ENCODE assay signal across 8 cellular contexts in the genomic region with DNA sequence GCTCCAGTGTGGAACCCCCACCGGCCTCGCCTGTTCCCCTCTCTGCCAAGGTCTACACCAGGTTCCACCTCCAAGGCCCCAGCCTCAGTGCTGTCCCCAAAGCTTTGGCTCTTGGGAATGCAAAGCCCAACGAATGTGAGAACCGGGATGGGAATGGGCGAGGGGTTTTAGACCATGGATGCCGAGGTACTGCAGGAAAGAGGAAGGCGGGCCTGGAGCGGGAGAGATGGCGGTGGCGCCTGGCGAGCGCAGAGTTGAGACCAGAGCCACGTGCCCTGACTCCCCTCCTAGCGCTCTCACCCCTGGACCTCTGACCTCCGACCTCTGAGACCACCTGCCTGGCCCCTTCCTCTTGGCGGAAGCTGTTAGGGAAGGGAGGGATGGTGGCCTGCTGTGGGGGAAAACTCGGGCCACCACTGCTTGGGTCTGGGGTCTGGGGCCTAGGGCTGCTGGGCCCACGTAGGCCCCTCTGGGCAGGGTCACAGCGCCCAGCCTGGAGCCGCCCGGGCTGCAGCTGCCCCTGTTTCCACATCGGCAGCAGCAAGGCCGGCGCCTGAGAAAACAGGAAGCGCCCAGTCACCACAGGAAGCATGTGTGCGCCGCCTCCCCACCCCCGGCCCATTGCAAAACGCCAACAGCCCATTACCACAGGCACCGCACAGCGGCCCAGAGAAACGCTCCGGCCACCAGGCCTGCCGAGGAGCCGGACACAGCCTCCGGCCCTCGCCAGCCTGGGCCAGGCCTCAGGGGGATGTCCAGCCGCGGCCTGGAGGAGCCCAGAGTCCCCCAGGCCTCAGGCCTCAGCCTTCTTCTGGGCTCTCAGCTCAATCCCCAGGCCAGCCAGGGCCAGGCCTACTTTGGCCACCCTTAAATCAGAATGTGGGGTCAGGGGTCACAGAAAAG. TPM values are rescaled to one million over a fixed set of nuclear protein-coding genes. Genes with fewer than 3 reads are reported as not detected.
DNase-seq lines count a peak whose midpoint lies in the region; ATAC-seq lines count a peak whose summit lies in the region.

No MANE protein-coding gene starts in this region.

- no peaks in the 10 kb centered on the region for H3K9me3 ChIP-seq in NT2/D1 (ENCODE audit: insufficient read depth, low read length)

- peaks cover 63 to 67% of the 10 kb centered on the region in 2 donors for H3K4me1 Mint-ChIP-seq in immature natural killer cell

- peaks cover 1 to 10% (median 2%) of the 10 kb centered on the region in 3 donors for H3K27me3 Mint-ChIP-seq in immature natural killer cell (ENCODE audit: low read depth in 3 of 3)

- peaks cover 28% of the 10 kb centered on the region for H3K4me1 ChIP-seq in NT2/D1 (ENCODE audit: insufficient read depth, insufficient read length)

- DNase-seq in NT2/D1 (ENCODE audit: low read depth, low spot score) (no peak), immature natural killer cell (peak; percentile 66 to 71 (median 68)), D341Med (ENCODE audit: low spot score) (no peak), NCI-H1417 (lab: John Stamatoyannopoulos, UW) (no peak)
- peak; percentile 33 for DNase-seq in activated gamma-delta T cell treated with anti-CD3 and anti-CD28 coated beads, Interleukin-2, amount 50 U/mL, for 16 hours (ENCODE audit: low read depth)
- DNase-seq in stimulated activated CD8-positive, alpha-beta memory T cell treated with anti-CD3 and anti-CD28 coated beads, Interleukin-12 subunit alpha, Interleukin-12 subunit beta, amount 100 ng/mL, for 4 hours (ENCODE audit: low read depth): peak; percentile 36

- no peaks in the 10 kb centered on the region for H3K27me3 ChIP-seq in NT2/D1 (ENCODE audit: insufficient read depth, insufficient read length)

- H3K9me3 Mint-ChIP-seq in immature natural killer cell: no peaks in the 10 kb centered on the region

- no peaks in the 10 kb centered on the region for H3K36me3 ChIP-seq in NT2/D1 (ENCODE audit: insufficient read depth, insufficient read length, low read length)

- H3K27ac Mint-ChIP-seq in immature natural killer cell: peak overlapping the region; percentile 88 to 95 (median 92)

- H3K4me3 Mint-ChIP-seq in immature natural killer cell: peak overlapping the region; percentile 68 to 80 (median 76)

- H3K36me3 Mint-ChIP-seq in immature natural killer cell: no peaks in the 10 kb centered on the region

- H3K4me3 ChIP-seq in NT2/D1 (ENCODE audit: insufficient read length, low read depth): no peak overlapping the region

- peak overlapping the region; percentile 36 for H3K9ac ChIP-seq in NT2/D1 (ENCODE audit: insufficient read length, low read depth)

- ATAC-seq in GM19397 (IDR thresholded peaks at IDR 0.05; ENCODE audit: unreplicated experiment) (peak; percentile 68), HG03159 (IDR thresholded peaks at IDR 0.05; ENCODE audit: unreplicated experiment) (no peak)

RNA-seq across cellular contexts. Expression of a gene that starts 13.8 kb away (rescaled TPM):
- polyA plus RNA-seq in immature natural killer cell: 10 to 100 TPM; 22.1 to 33.2 (median 27.7) TPM

RNA-seq across cellular contexts. Expression of a gene that starts 16.2 kb away (rescaled TPM):
- 1 to 10 TPM in 2 of 3 donors, under 1 TPM in 1; 0.95 to 3.6 (median 2.3) TPM for polyA plus RNA-seq in immature natural killer cell

RNA-seq across cellular contexts. Expression of a gene that starts 31.7 kb away (rescaled TPM):
- 100 to 1,000 TPM; 157 to 207 (median 184) TPM for polyA plus RNA-seq in immature natural killer cell

RNA-seq across cellular contexts. Expression of a gene that starts 42.1 kb away (rescaled TPM):
- polyA plus RNA-seq in immature natural killer cell: not detected

RNA-seq across cellular contexts. Expression of a gene that starts 54.4 kb away (rescaled TPM):
- not detected for polyA plus RNA-seq in immature natural killer cell

Comparison
In these comparisons a context has a peak if more than half of its experiments do, and no peak if none do; other contexts are left out.
1. DNase-seq: peak in activated gamma-delta T cell treated with anti-CD3 and anti-CD28 coated beads, Interleukin-2, amount 50 U/mL, for 16 hours (single experiment), immature natural killer cell (3 of 3) and stimulated activated CD8-positive, alpha-beta memory T cell treated with anti-CD3 and anti-CD28 coated beads, Interleukin-12 subunit alpha, Interleukin-12 subunit beta, amount 100 ng/mL, for 4 hours (single experiment); none in NT2/D1 (single experiment), D341Med (single experiment) and NCI-H1417 (0 of 3).